In the genomic region with DNA sequence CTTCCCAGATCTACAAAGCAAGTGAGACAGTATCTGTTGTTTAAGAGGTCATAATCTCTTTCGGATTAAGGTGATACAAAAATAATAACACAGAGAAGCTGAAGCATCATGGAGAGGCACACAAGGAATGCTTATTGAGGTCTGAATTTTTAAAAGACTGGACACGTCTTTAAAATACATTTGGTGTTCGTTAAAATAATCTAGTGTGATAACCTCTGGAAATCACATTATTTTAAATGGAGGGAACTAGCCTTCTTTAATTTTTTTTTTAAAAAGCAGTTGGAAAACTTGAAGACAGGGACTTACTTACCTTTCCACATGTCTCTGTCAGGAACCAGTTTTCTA, we compare ENCODE assay signal across 9 cellular contexts. TPM values are rescaled to one million over a fixed set of nuclear protein-coding genes. Genes with fewer than 3 reads are reported as not detected.
DNase-seq lines count a peak whose midpoint lies in the region; TF ChIP-seq lines count a peak whose summit lies in the region.
"Had no signal": no experiment of that assay in that cellular context is flagged by ENCODE, and none has a peak within 500 bp of the region (broad histone marks: within the 10 kb centered on the region; RNA-seq: fewer than 3 reads in every experiment).

No MANE protein-coding gene starts in this region.

- H3K4me3 Mint-ChIP-seq in activated CD4-positive, alpha-beta memory T cell treated with anti-CD3 and anti-CD28 coated beads for 36 hours: peak overlapping the region; percentile 97

- H3K36me3 ChIP-seq in hepatocyte (replicated peaks; ENCODE audit: insufficient read depth, low read depth) (no peaks in the 10 kb centered on the region), skeletal muscle satellite cell (ENCODE audit: insufficient read depth, low read length) (no peaks in the 10 kb centered on the region)

- 19% methylated on average over 3 of the region's 3 CpGs for WGBS in hepatocyte (ENCODE audit: low lambda C conversion rate, missing lambda C conversion rate)

- H3K36me3 Mint-ChIP-seq in activated CD4-positive, alpha-beta memory T cell treated with anti-CD3 and anti-CD28 coated beads for 36 hours: no peaks in the 10 kb centered on the region

- no peak overlapping the region for H3K27ac Mint-ChIP-seq in activated CD4-positive, alpha-beta memory T cell treated with anti-CD3 and anti-CD28 coated beads for 36 hours

- H3K9me3 Mint-ChIP-seq in activated CD4-positive, alpha-beta memory T cell treated with anti-CD3 and anti-CD28 coated beads for 36 hours: peaks cover 9% of the 10 kb centered on the region

- H3K4me1 ChIP-seq in hepatocyte (ENCODE audit: insufficient read depth) (peaks cover 15% of the 10 kb centered on the region), skeletal muscle satellite cell (ENCODE audit: control insufficient read depth, insufficient read depth, low read length) (peaks cover 22% of the 10 kb centered on the region)

- H3K9ac ChIP-seq in skeletal muscle satellite cell (ENCODE audit: low read depth, low read length): peak overlapping the region; percentile 83

- TF ChIP-seq CTCF in hepatocyte (IDR thresholded peaks at IDR 0.05; ENCODE audit: poor library complexity): no peak

- H3K9me3 ChIP-seq in hepatocyte (ENCODE audit: low read depth) (peaks cover 12% of the 10 kb centered on the region), skeletal muscle satellite cell (replicated peaks; ENCODE audit: low read length) (peaks cover 2% of the 10 kb centered on the region)

- POLR2A ChIA-PET in activated CD4-positive, alpha-beta memory T cell treated with anti-CD3 and anti-CD28 coated beads for 36 hours (lab: Charles Lee): no interaction called here

- H3K79me2 ChIP-seq in hepatocyte: peaks cover 61% of the 10 kb centered on the region

- peaks cover 14% of the 10 kb centered on the region for H3K27me3 Mint-ChIP-seq in activated CD4-positive, alpha-beta memory T cell treated with anti-CD3 and anti-CD28 coated beads for 36 hours

- intact Hi-C loops in activated CD4-positive, alpha-beta memory T cell treated with anti-CD3 and anti-CD28 coated beads for 36 hours (cut with micrococcal nuclease): loop anchor here (5.0 kb wide), 2 partner anchors 184 to 301 kb away; no protein-coding TSS in a partner anchor

- H3K4me2 ChIP-seq in hepatocyte (peak overlapping the region; percentile 90), skeletal muscle satellite cell (ENCODE audit: low read length) (peak overlapping the region; percentile 96)

- peaks cover 24% of the 10 kb centered on the region for H3K4me1 Mint-ChIP-seq in activated CD4-positive, alpha-beta memory T cell treated with anti-CD3 and anti-CD28 coated beads for 36 hours (ENCODE audit: low read depth)

- no peaks in the 10 kb centered on the region for H3K27me3 ChIP-seq in hepatocyte
- no peaks in the 10 kb centered on the region for H3K27me3 ChIP-seq in skeletal muscle satellite cell (ENCODE audit: control insufficient read depth, insufficient read depth, low read length)

- H3K9me2 ChIP-seq in hepatocyte (replicated peaks; ENCODE audit: insufficient read depth): no peaks in the 10 kb centered on the region

- H3K4me3 ChIP-seq in hepatocyte (peak overlapping the region; percentile 84), skeletal muscle satellite cell (ENCODE audit: low read length) (peak overlapping the region; percentile 83)

- DNase-seq in NCI-H82 (lab: John Stamatoyannopoulos, UW): peak; percentile 53
- DNase-seq in NCI-H82 treated with DMSO at 0.1 percent for 48 hours (lab: John Stamatoyannopoulos, UW; ENCODE audit: unreplicated experiment): no peak
- DNase-seq in activated CD4-positive, alpha-beta memory T cell treated with anti-CD3 and anti-CD28 coated beads for 36 hours: no peak
- no peak for DNase-seq in hepatocyte (ENCODE audit: low spot score)
- DNase-seq in COLO668 (lab: John Stamatoyannopoulos, UW; ENCODE audit: unreplicated experiment): no peak
- no peak for DNase-seq in NCI-H2196 treated with DMSO at 0.1 percent for 48 hours (lab: John Stamatoyannopoulos, UW; ENCODE audit: unreplicated experiment)
- no peak for DNase-seq in NAMALWA (ENCODE audit: low spot score)

- peaks cover 16% of the 10 kb centered on the region for H4K20me1 ChIP-seq in hepatocyte (ENCODE audit: insufficient read depth, poor library complexity, severe bottlenecking)

- CTCF ChIA-PET in activated CD4-positive, alpha-beta memory T cell treated with anti-CD3 and anti-CD28 coated beads for 36 hours (lab: Charles Lee): interaction anchor here (0.9 to 2.2 kb wide), 4 partner anchors 9 to 164 kb away, joined by 3 to 8 read pairs (median 4); no protein-coding TSS in a partner anchor

- H3K27ac ChIP-seq in hepatocyte: peak overlapping the region; percentile 95
- H3K27ac ChIP-seq: HL-60 had no signal

- peak overlapping the region; percentile 82 for H2AFZ ChIP-seq in hepatocyte

RNA-seq across cellular contexts. Expression of a gene that starts 1.9 kb away (rescaled TPM):
- total RNA-seq in activated CD4-positive, alpha-beta memory T cell treated with anti-CD3 and anti-CD28 coated beads for 36 hours: 1 to 10 TPM; 3.2 TPM
- 45.7 and 54.3 TPM in 2 replicates for total RNA-seq in hepatocyte
- 61.4 and 70.6 TPM in 2 replicates for polyA plus RNA-seq in hepatocyte
- 2.0 and 4.8 TPM in 2 replicates for total RNA-seq in skeletal muscle satellite cell (2012; rRNA removed)

Comparison
In these comparisons a context has a peak if more than half of its experiments do, and no peak if none do; other contexts are left out.
1. RNA of a gene that starts 1.9 kb away (total RNA-seq): 45.7 to 54.3 TPM in hepatocyte; 3.2 TPM in activated CD4-positive, alpha-beta memory T cell treated with anti-CD3 and anti-CD28 coated beads for 36 hours; every median in the first group is over 10 times any median in the second.